In genomic region chr4:91198951-91199350, GRCh38 we compare ENCODE assay signal across 11 cellular contexts.
DNase-seq lines count a peak whose midpoint lies in the region; ATAC-seq, FAIRE-seq and TF ChIP-seq lines count a peak whose summit lies in the region.
"Had no signal": no experiment of that assay in that cellular context is flagged by ENCODE, and none has a peak within 500 bp of the region (broad histone marks: within the 10 kb centered on the region; RNA-seq: fewer than 3 reads in every experiment).

No MANE protein-coding gene starts in this region.

- peak in 1 of 4 donors; percentile 41 for ATAC-seq in heart left ventricle
- ATAC-seq in Right ventricle myocardium superior (ENCODE audit: poor library complexity) = no peak

- TF ChIP-seq CTCF in heart left ventricle (IDR thresholded peaks at IDR 0.05) (no peak), NB4 (IDR thresholded peaks at IDR 0.05; ENCODE audit: low read depth, low read length) (no peak)

- 60 to 82% (median 75%) methylated on average over 4 of the region's 4 CpGs for WGBS in heart left ventricle, 4 donors

- H3K36me3 ChIP-seq in heart left ventricle (no peaks in the 10 kb centered on the region), endocrine pancreas (ENCODE audit: control insufficient read depth, insufficient read depth, low read length) (no peaks in the 10 kb centered on the region)

- TF ChIP-seq POLR2A in heart left ventricle (IDR thresholded peaks at IDR 0.05) (no peak), NB4 (IDR thresholded peaks at IDR 0.05; ENCODE audit: extremely low read depth, insufficient read length) (no peak), GM12891 (IDR thresholded peaks at IDR 0.05; ENCODE audit: low read depth, low read length) (no peak)

- FAIRE-seq in GM12891 (lab: Jason Lieb, UNC) = no peak

- intact Hi-C loops in heart left ventricle (cut with DNase I) (no loop called here), Right ventricle myocardium superior (cut with DNase I) (no loop called here)

- H3K4me3 ChIP-seq in heart left ventricle (peak overlapping the region in 10 of 12 donors; percentile 0 to 56 (median 28)), NB4 (ENCODE audit: low read depth, low read length) (no peak overlapping the region), endocrine pancreas (ENCODE audit: control insufficient read depth, insufficient read depth, low read length) (peak overlapping the region; percentile 60)

- no peaks in the 10 kb centered on the region for H3K27me3 ChIP-seq in heart left ventricle
- H3K27me3 ChIP-seq in endocrine pancreas (ENCODE audit: control insufficient read depth, insufficient read depth, low read length) = no peaks in the 10 kb centered on the region

- H3K9ac ChIP-seq in endocrine pancreas (ENCODE audit: control insufficient read depth, insufficient read depth, low read length) = no peak overlapping the region

- DNase-seq in heart left ventricle (no peak), Right ventricle myocardium superior (no peak), NB4 (ENCODE audit: low read depth) (peak; percentile 2), superior temporal gyrus (ENCODE audit: extremely low spot score) (peak; percentile 63), GM12891 (ENCODE audit: insufficient read length, low spot score) (no peak), amniotic stem cell (lab: John Stamatoyannopoulos, UW) (no peak)
- DNase-seq in activated CD8-positive, alpha-beta memory T cell treated with anti-CD3 and anti-CD28 coated beads for 24 hours = no peak
- DNase-seq: activated CD4-positive, alpha-beta T cell treated with anti-CD3 and anti-CD28 coated beads for 48 hours; hippocampal formation; SHP77 treated with DMSO at 0.1 percent for 48 hours had no signal

- H3K9me3 ChIP-seq in heart left ventricle (no peaks in the 10 kb centered on the region), endocrine pancreas (ENCODE audit: control insufficient read depth, low read length) (no peaks in the 10 kb centered on the region)

- H3K4me1 ChIP-seq in heart left ventricle (no peaks in the 10 kb centered on the region), endocrine pancreas (ENCODE audit: control insufficient read depth, insufficient read depth, low read length) (peaks cover 3% of the 10 kb centered on the region)

- no peak overlapping the region for H3K27ac ChIP-seq in heart left ventricle

TF ChIP-seq in GM12891, 5 proteins besides CTCF, POLR2A, EP300 and RAD21:
- no peak for TF ChIP-seq PAX5 (IDR thresholded peaks at IDR 0.05; ENCODE audit: insufficient read depth, low read length, severe bottlenecking)
- TF ChIP-seq POLR2AphosphoS5 (IDR thresholded peaks at IDR 0.05; ENCODE audit: low read depth, low read length) = no peak
- TF ChIP-seq POU2F2 (IDR thresholded peaks at IDR 0.05; ENCODE audit: low read depth, low read length) = no peak
- no peak for TF ChIP-seq SPI1 (IDR thresholded peaks at IDR 0.05; ENCODE audit: low read depth, low read length)
- no peak for TF ChIP-seq TAF1 (IDR thresholded peaks at IDR 0.05; ENCODE audit: low read depth, low read length)

Comparison
In these comparisons a context has a peak if more than half of its experiments do, and no peak if none do; other contexts are left out.
1. DNase-seq: peak in NB4 (single experiment) and superior temporal gyrus (single experiment); none in heart left ventricle (0 of 5), Right ventricle myocardium superior (single experiment), GM12891 (single experiment), activated CD8-positive, alpha-beta memory T cell treated with anti-CD3 and anti-CD28 coated beads for 24 hours (single experiment) and amniotic stem cell (single experiment).